ENCODE assay signal across 1 cellular context in the genomic region with DNA sequence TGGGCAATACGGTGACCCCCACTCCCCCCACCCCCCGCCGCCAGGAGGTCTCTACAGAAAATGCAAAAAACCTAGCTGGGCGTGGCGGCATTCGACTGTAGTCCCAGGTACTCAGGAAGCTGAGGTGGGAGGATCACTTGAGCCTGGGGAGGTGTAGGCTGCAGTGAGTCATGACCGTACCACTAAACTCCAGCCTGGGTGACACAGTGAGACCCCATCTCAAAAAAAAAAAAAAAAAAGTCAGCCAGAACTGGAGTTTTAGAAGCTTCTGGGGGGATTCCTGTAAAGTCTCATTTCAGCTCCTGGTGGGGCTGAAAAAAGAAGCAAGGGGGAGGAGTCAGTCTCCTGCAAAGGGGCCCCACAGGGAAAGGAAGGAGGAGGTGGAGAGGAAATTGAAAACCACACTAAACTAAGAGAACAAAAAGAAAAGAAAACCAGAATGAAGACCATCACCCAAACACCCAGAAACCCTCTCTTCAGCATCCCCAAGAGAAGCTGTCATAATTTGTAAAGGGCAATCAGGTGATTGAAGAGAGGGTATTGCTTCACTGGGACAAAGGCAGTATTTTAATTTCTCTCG.
TF ChIP-seq lines count a peak whose summit lies in the region.

No MANE protein-coding gene starts in this region.

TF ChIP-seq in GM12878, 131 proteins besides CTCF, POLR2A, EP300 and RAD21 (continued from another document):
- 0 out of 2 replicates have a peak, but pooled peaks have one; percentile 41 for TF ChIP-seq RELB (IDR thresholded peaks at IDR 0.05; ENCODE audit: low read depth)
- no peak for TF ChIP-seq SPI1 (IDR thresholded peaks at IDR 0.05; ENCODE audit: borderline replicate concordance, insufficient read depth, low read depth, low read length)
- no peak for TF ChIP-seq HDAC6 (IDR thresholded peaks at IDR 0.05; ENCODE audit: unreplicated experiment)
- no peak for TF ChIP-seq SMC3 (IDR thresholded peaks at IDR 0.05; ENCODE audit: borderline replicate concordance, low read length)
- no peak for TF ChIP-seq SRF (IDR thresholded peaks at IDR 0.05; ENCODE audit: low read depth in 2 of 2, low read length in 2 of 2)
- TF ChIP-seq TCF12 (IDR thresholded peaks at IDR 0.05; ENCODE audit: low read depth, low read length): no peak
- TF ChIP-seq SUPT20H (IDR thresholded peaks at IDR 0.05; ENCODE audit: borderline replicate concordance, control insufficient read depth, low read depth, low read length): no peak
- no peak for TF ChIP-seq GABPA (IDR thresholded peaks at IDR 0.05; ENCODE audit: low read depth)
- TF ChIP-seq POLR2AphosphoS2 (IDR thresholded peaks at IDR 0.05; ENCODE audit: low read depth, low read length): no peak
- no peak for TF ChIP-seq SMAD5 (IDR thresholded peaks at IDR 0.05; ENCODE audit: low read depth)
- TF ChIP-seq RFX5 (IDR thresholded peaks at IDR 0.05; ENCODE audit: low read depth, low read length): no peak
- TF ChIP-seq MTA2 (IDR thresholded peaks at IDR 0.05; ENCODE audit: low read depth): no peak
- TF ChIP-seq NFIC (IDR thresholded peaks at IDR 0.05; ENCODE audit: low read depth, low read length): peak; percentile 55; the same call in 1 of the 2 replicates
- no peak for TF ChIP-seq DPF2 (IDR thresholded peaks at IDR 0.05)
- TF ChIP-seq CREM (IDR thresholded peaks at IDR 0.05; ENCODE audit: low read depth): peak; percentile 12; the same call in 1 of the 2 replicates
- no peak for TF ChIP-seq SMAD1 (IDR thresholded peaks at IDR 0.05; ENCODE audit: low read depth, partially characterized antibody)
- no peak for TF ChIP-seq MEF2B (IDR thresholded peaks at IDR 0.05; ENCODE audit: partially characterized antibody, poor library complexity, severe bottlenecking)
- no peak for TF ChIP-seq ZZZ3 (IDR thresholded peaks at IDR 0.05; ENCODE audit: control insufficient read depth, insufficient read length, low read depth)
- no peak for TF ChIP-seq FOXM1 (IDR thresholded peaks at IDR 0.05; ENCODE audit: low read depth, low read length)
- peak in 1 of 2 experiments; percentile 20; a peak in 1 of 4 replicates for TF ChIP-seq IKZF2 (IDR thresholded peaks at IDR 0.05)
- no peak for TF ChIP-seq SREBF1 (IDR thresholded peaks at IDR 0.05; ENCODE audit: low read length)
- TF ChIP-seq, protein P1, sequence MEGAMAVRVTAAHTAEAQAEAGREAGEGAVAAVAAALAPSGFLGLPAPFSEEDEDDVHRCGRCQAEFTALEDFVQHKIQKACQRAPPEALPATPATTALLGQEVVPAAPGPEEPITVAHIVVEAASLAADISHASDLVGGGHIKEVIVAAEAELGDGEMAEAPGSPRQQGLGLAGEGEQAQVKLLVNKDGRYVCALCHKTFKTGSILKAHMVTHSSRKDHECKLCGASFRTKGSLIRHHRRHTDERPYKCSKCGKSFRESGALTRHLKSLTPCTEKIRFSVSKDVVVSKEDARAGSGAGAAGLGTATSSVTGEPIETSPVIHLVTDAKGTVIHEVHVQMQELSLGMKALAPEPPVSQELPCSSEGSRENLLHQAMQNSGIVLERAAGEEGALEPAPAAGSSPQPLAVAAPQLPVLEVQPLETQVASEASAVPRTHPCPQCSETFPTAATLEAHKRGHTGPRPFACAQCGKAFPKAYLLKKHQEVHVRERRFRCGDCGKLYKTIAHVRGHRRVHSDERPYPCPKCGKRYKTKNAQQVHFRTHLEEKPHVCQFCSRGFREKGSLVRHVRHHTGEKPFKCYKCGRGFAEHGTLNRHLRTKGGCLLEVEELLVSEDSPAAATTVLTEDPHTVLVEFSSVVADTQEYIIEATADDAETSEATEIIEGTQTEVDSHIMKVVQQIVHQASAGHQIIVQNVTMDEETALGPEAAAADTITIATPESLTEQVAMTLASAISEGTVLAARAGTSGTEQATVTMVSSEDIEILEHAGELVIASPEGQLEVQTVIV (IDR thresholded peaks at IDR 0.05; ENCODE audit: borderline replicate concordance, partially characterized antibody): no peak
- no peak for TF ChIP-seq ZBTB40 (IDR thresholded peaks at IDR 0.05; ENCODE audit: borderline replicate concordance)
- no peak for TF ChIP-seq SIN3A (IDR thresholded peaks at IDR 0.05; ENCODE audit: low read depth, low read length)
- TF ChIP-seq ETV6 (conservative IDR thresholded peaks at IDR 0.05 in 1 of 2, IDR thresholded peaks at IDR 0.05 in 1 of 2; ENCODE audit: borderline replicate concordance in 1 of 2, low read depth in 1 of 2): peak in 1 of 2 experiments; percentile 27; a peak in 1 of 4 replicates
- 0 out of 2 replicates have a peak, but pooled peaks have one; percentile 0 for TF ChIP-seq ZBED1 (IDR thresholded peaks at IDR 0.05; ENCODE audit: borderline replicate concordance)
